ENCODE assay signal across 9 cellular contexts in the genomic region with DNA sequence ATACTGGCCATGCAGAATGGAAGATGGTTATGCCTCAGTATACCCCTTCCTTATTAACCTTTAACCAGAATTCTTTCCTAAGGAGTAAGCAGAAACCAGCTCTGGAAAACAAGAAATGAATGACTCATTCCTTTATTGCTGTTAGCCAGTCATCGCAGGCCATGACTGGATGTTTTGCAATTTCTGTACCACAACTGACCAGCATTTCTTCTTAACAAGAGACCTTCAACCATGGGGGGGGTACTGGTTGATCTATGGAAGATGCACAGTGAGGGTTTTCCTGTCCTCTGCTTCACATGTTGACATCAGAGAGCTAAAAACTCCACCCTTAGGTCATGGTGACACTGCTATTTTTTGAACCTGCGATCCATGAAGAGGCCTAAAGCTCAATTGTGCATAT. TPM values are rescaled to one million over a fixed set of nuclear protein-coding genes. Genes with fewer than 3 reads are reported as not detected.
DNase-seq lines count a peak whose midpoint lies in the region; ATAC-seq and TF ChIP-seq lines count a peak whose summit lies in the region.
"Had no signal": no experiment of that assay in that cellular context is flagged by ENCODE, and none has a peak within 500 bp of the region (broad histone marks: within the 10 kb centered on the region; RNA-seq: fewer than 3 reads in every experiment).

No MANE protein-coding gene starts in this region.

- no peak for TF ChIP-seq RAD21 in Ishikawa (IDR thresholded peaks at IDR 0.05; ENCODE audit: low read depth)

- WGBS in adrenal gland, 4 donors: 55 to 65% (median 62%) methylated on average over 2 of the region's 2 CpGs

- H3K9me3 ChIP-seq in adrenal gland (replicated peaks in 1 of 3): no peaks in the 10 kb centered on the region

- DNase-seq in AG10803 (ENCODE audit: low read depth) (peak; percentile 88), adrenal gland (peak in 5 of 7 donors; percentile 22 to 36 (median 34)), iris pigment epithelial cell (ENCODE audit: low read depth) (peak; percentile 97), NCI-H1417 (lab: John Stamatoyannopoulos, UW) (no peak)
- no peak for DNase-seq in stimulated activated CD8-positive, alpha-beta memory T cell treated with anti-CD3 and anti-CD28 coated beads, Interleukin-4, amount 100 ng/mL, for 48 hours
- DNase-seq: activated CD8-positive, alpha-beta T cell treated with anti-CD3 and anti-CD28 coated beads, Interleukin-2, amount 10 ng/mL, durations not matched to agents 7 days and 5 days had no signal

- no peaks in the 10 kb centered on the region for H3K36me3 ChIP-seq in adrenal gland (replicated peaks in 1 of 2)

- intact Hi-C loops in adrenal gland (cut with DNase I): no loop called here

- no peak for TF ChIP-seq EP300 in Ishikawa (IDR thresholded peaks at IDR 0.05; ENCODE audit: borderline replicate concordance)

- H3K4me3 ChIP-seq in AG10803 (ENCODE audit: low read length) (no peak overlapping the region), adrenal gland (no peak overlapping the region)

- no peaks in the 10 kb centered on the region for H3K27me3 ChIP-seq in adrenal gland

- H3K27ac ChIP-seq in adrenal gland: peak overlapping the region in 2 of 5 donors; percentile 17 to 22

- H3K4me1 ChIP-seq in adrenal gland (replicated peaks in 1 of 2): peaks cover 0 to 7% of the 10 kb centered on the region in 2 donors

- ATAC-seq in HG03108 (IDR thresholded peaks at IDR 0.05; ENCODE audit: unreplicated experiment): no peak
- ATAC-seq in GM19467 (IDR thresholded peaks at IDR 0.05; ENCODE audit: unreplicated experiment): no peak
- ATAC-seq: activated CD8-positive, alpha-beta T cell treated with anti-CD3 and anti-CD28 coated beads, Interleukin-2, amount 10 ng/mL, durations not matched to agents 7 days and 5 days had no signal

- TF ChIP-seq CTCF in AG10803 (conservative IDR thresholded peaks at IDR 0.05; ENCODE audit: low read length): no peak
- TF ChIP-seq CTCF in adrenal gland (IDR thresholded peaks at IDR 0.05): no peak

- TF ChIP-seq POLR2A in adrenal gland (IDR thresholded peaks at IDR 0.05): no peak

TF ChIP-seq in Ishikawa, 13 proteins besides CTCF, POLR2A, EP300 and RAD21:
- TF ChIP-seq CREB1 (IDR thresholded peaks at IDR 0.05; ENCODE audit: low read depth) (no peak), CEBPB (IDR thresholded peaks at IDR 0.05) (0 out of 2 replicates have a peak, but pooled peaks have one; percentile 32)
- TF ChIP-seq, protein P1, sequence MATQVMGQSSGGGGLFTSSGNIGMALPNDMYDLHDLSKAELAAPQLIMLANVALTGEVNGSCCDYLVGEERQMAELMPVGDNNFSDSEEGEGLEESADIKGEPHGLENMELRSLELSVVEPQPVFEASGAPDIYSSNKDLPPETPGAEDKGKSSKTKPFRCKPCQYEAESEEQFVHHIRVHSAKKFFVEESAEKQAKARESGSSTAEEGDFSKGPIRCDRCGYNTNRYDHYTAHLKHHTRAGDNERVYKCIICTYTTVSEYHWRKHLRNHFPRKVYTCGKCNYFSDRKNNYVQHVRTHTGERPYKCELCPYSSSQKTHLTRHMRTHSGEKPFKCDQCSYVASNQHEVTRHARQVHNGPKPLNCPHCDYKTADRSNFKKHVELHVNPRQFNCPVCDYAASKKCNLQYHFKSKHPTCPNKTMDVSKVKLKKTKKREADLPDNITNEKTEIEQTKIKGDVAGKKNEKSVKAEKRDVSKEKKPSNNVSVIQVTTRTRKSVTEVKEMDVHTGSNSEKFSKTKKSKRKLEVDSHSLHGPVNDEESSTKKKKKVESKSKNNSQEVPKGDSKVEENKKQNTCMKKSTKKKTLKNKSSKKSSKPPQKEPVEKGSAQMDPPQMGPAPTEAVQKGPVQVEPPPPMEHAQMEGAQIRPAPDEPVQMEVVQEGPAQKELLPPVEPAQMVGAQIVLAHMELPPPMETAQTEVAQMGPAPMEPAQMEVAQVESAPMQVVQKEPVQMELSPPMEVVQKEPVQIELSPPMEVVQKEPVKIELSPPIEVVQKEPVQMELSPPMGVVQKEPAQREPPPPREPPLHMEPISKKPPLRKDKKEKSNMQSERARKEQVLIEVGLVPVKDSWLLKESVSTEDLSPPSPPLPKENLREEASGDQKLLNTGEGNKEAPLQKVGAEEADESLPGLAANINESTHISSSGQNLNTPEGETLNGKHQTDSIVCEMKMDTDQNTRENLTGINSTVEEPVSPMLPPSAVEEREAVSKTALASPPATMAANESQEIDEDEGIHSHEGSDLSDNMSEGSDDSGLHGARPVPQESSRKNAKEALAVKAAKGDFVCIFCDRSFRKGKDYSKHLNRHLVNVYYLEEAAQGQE (IDR thresholded peaks at IDR 0.05; ENCODE audit: low read depth): no peak

RNA-seq across cellular contexts. Expression of a gene that starts 28.0 kb away (rescaled TPM):
- 10 to 100 TPM in 7 of 8 donors, 1 to 10 TPM in 1; 9.4 to 23.5 (median 18.0) TPM for total RNA-seq in adrenal gland
- 10 to 100 TPM in 1 of 3 donors, 1 to 10 TPM in 2; 3.5 to 31.3 (median 3.5) TPM for polyA plus RNA-seq in adrenal gland

RNA-seq across cellular contexts. Expression of a gene that starts 43.0 kb away (rescaled TPM):
- total RNA-seq in adrenal gland: 10 to 100 TPM in 6 of 8 donors, 1 to 10 TPM in 2; 5.3 to 30.6 (median 19.9) TPM
- polyA plus RNA-seq in adrenal gland: 1 to 10 TPM; 3.8 to 7.2 (median 5.8) TPM

Comparison
In these comparisons a context has a peak if more than half of its experiments do, and no peak if none do; other contexts are left out.
1. DNase-seq: peak in AG10803 (single experiment), adrenal gland (5 of 7) and iris pigment epithelial cell (single experiment); none in NCI-H1417 (0 of 3) and stimulated activated CD8-positive, alpha-beta memory T cell treated with anti-CD3 and anti-CD28 coated beads, Interleukin-4, amount 100 ng/mL, for 48 hours (single experiment).